Comparison of ENCODE assay signal across 24 cellular contexts in genomic region chr10:22784668-22785067, GRCh38.
A peak's percentile ranks its signal among the peaks of the same experiment; 100 is the strongest.
DNase-seq lines count a peak whose midpoint lies in the region; ATAC-seq, FAIRE-seq and TF ChIP-seq lines count a peak whose summit lies in the region.
"Had no signal": no experiment of that assay in that cellular context is flagged by ENCODE, and none has a peak within 500 bp of the region (broad histone marks: within the 10 kb centered on the region; RNA-seq: fewer than 3 reads in every experiment).

No MANE protein-coding gene starts in this region.

- H4K20me1 ChIP-seq in PC-3 (ENCODE audit: low read length) (no peaks in the 10 kb centered on the region), GM12878 (ENCODE audit: control insufficient read depth, insufficient read depth) (no peaks in the 10 kb centered on the region), smooth muscle cell (ENCODE audit: low read depth) (no peaks in the 10 kb centered on the region)
- H4K20me1 ChIP-seq: BLaER1 had no signal

- intact Hi-C loops in PC-3 (cut with micrococcal nuclease) = no loop called here
- intact Hi-C loops in GM12878 (cut with micrococcal nuclease; ENCODE audit: unreplicated experiment) = no loop called here

- H3K9me3 ChIP-seq in PC-3 (ENCODE audit: low read length) (no peaks in the 10 kb centered on the region), GM12878 (replicated peaks; ENCODE audit: control insufficient read depth, insufficient read depth, low read length) (no peaks in the 10 kb centered on the region), smooth muscle cell (replicated peaks; ENCODE audit: low read depth) (no peaks in the 10 kb centered on the region)
- H3K9me3 ChIP-seq: BLaER1, HAP-1 had no signal

- no peak overlapping the region for H2AFZ ChIP-seq in PC-3 (ENCODE audit: low read length)
- H2AFZ ChIP-seq in GM12878 (ENCODE audit: control insufficient read depth, low read depth, low read length) = no peak overlapping the region
- H2AFZ ChIP-seq in smooth muscle cell (ENCODE audit: low read depth) = peak overlapping the region; percentile 34

- no peaks in the 10 kb centered on the region for H3F3A ChIP-seq in PC-3 (ENCODE audit: low read length, unreplicated experiment)
- no peaks in the 10 kb centered on the region for H3F3A ChIP-seq in smooth muscle cell (ENCODE audit: low read depth)

- TF ChIP-seq RAD21 in GM12878 (IDR thresholded peaks at IDR 0.05; ENCODE audit: insufficient read depth, low read depth, low read length) = no peak

- H3K4me1 ChIP-seq in PC-3 (ENCODE audit: insufficient read depth, low read length) (no peaks in the 10 kb centered on the region), GM12878 (ENCODE audit: control insufficient read depth, insufficient read depth, low read length) (no peaks in the 10 kb centered on the region), smooth muscle cell (ENCODE audit: low read depth) (no peaks in the 10 kb centered on the region)
- H3K4me1 ChIP-seq: BLaER1, Caco-2, HAP-1 had no signal

- TF ChIP-seq POLR2A in GM12878 (IDR thresholded peaks at IDR 0.05; ENCODE audit: low read depth, low read length) = no peak

- WGBS in GM12878 (ENCODE audit: insufficient coverage, insufficient replicate concordance, low lambda C conversion rate, missing lambda C conversion rate) = 42% methylated on average over 1 of the region's 1 CpG
- WGBS in smooth muscle cell (ENCODE audit: low lambda C conversion rate) = 94% methylated on average over 1 of the region's 1 CpG

- H3K9ac ChIP-seq in PC-3 (ENCODE audit: low read length) (no peak overlapping the region), GM12878 (ENCODE audit: control insufficient read depth, insufficient read depth, low read length) (no peak overlapping the region), smooth muscle cell (ENCODE audit: low read depth) (no peak overlapping the region)
- H3K9ac ChIP-seq: BLaER1 had no signal

- ATAC-seq in PC-3 = peak; percentile 67
- ATAC-seq in GM12878 = no peak
- no peak for ATAC-seq in HG02610 (IDR thresholded peaks at IDR 0.05; ENCODE audit: unreplicated experiment)
- no peak for ATAC-seq in HG03280 (IDR thresholded peaks at IDR 0.05; ENCODE audit: unreplicated experiment)
- ATAC-seq: CD8-positive, alpha-beta T cell had no signal

- BruUV-seq in PC-3 (replicated peaks; lab: Mats Ljungman, UMichigan) (no TSS peak), GM12878 (replicated peaks; lab: Mats Ljungman, UMichigan) (no TSS peak)

- SMC1A ChIA-PET in GM12878 (lab: Charles Lee; ENCODE audit: uncharacterized antibody, unreplicated experiment) = interaction anchor here (1.1 kb wide), 1 partner anchor 49 kb away, joined by 3 read pairs; no protein-coding TSS in a partner anchor

- H3K9me2 ChIP-seq in PC-3 (replicated peaks; ENCODE audit: low read length) = no peaks in the 10 kb centered on the region

- in situ Hi-C loops in GM12878 (cut with MboI) = no loop called here

- H3K27ac ChIP-seq in PC-3 (ENCODE audit: low read length) (no peak overlapping the region), GM12878 (ENCODE audit: control insufficient read depth, insufficient read depth) (no peak overlapping the region), smooth muscle cell (ENCODE audit: low read depth) (no peak overlapping the region)
- H3K27ac ChIP-seq: 22Rv1, BLaER1, C4-2B had no signal

- TF ChIP-seq CTCF in PC-3 (conservative IDR thresholded peaks at IDR 0.05; ENCODE audit: low read depth, low read length) (no peak), GM12878 (IDR thresholded peaks at IDR 0.05 in 2 of 3, conservative IDR thresholded peaks at IDR 0.05 in 1 of 3; ENCODE audit: control insufficient read depth in 2 of 3, extremely low read depth in 1 of 3, insufficient read depth in 1 of 3, low read depth in 3 of 3, low read length in 3 of 3) (no peak), smooth muscle cell (IDR thresholded peaks at IDR 0.05; ENCODE audit: borderline replicate concordance, insufficient read depth, poor library complexity, severe bottlenecking) (no peak)

- RAD21 ChIA-PET in GM12878 (lab: Charles Lee; ENCODE audit: unreplicated experiment) = interaction anchor here (0.6 to 1.5 kb wide), 2 partner anchors 11 to 47 kb away, joined by 3 to 4 read pairs; no protein-coding TSS in a partner anchor

- H3K36me3 ChIP-seq in PC-3 (ENCODE audit: low read depth, low read length) (no peaks in the 10 kb centered on the region), GM12878 (ENCODE audit: control insufficient read depth in 2 of 2, insufficient read depth in 2 of 2, low read length in 1 of 2) (no peaks in the 10 kb centered on the region), smooth muscle cell (ENCODE audit: low read depth) (peaks cover 2% of the 10 kb centered on the region)
- H3K36me3 ChIP-seq: BLaER1, HAP-1 had no signal

- H3K27me3 ChIP-seq in PC-3 (ENCODE audit: low read length) = no peaks in the 10 kb centered on the region
- no peaks in the 10 kb centered on the region for H3K27me3 ChIP-seq in GM12878 (replicated peaks in 1 of 2; ENCODE audit: control insufficient read depth in 2 of 2, insufficient read depth in 2 of 2, low read length in 1 of 2)
- H3K27me3 ChIP-seq in smooth muscle cell (ENCODE audit: low read depth) = no peaks in the 10 kb centered on the region
- H3K27me3 ChIP-seq: BLaER1 had no signal

- no peaks in the 10 kb centered on the region for H3K79me2 ChIP-seq in PC-3 (ENCODE audit: low read length)
- H3K79me2 ChIP-seq in GM12878 (ENCODE audit: control insufficient read depth, insufficient read depth, low read length) = no peaks in the 10 kb centered on the region
- no peaks in the 10 kb centered on the region for H3K79me2 ChIP-seq in smooth muscle cell (ENCODE audit: low read depth)

- DNase-seq in NCI-H1092 treated with DMSO at 0.1 percent for 48 hours (lab: John Stamatoyannopoulos, UW) (peak; percentile 11), NCI-H1092 (lab: John Stamatoyannopoulos, UW) (no peak), PC-3 (peak; percentile 7), GM12878 (ENCODE audit: low read depth, low spot score) (no peak), smooth muscle cell (lab: John Stamatoyannopoulos, UW; ENCODE audit: unreplicated experiment) (no peak), NOMO-1 treated with DMSO at 0.1 percent for 48 hours (lab: John Stamatoyannopoulos, UW; ENCODE audit: unreplicated experiment) (no peak)
- DNase-seq: Caco-2; CD4-positive, CD25-positive, alpha-beta regulatory T cell; CD8-positive, alpha-beta T cell; DMS 273 treated with DMSO at 0.1 percent for 48 hours; DMS79; EL; GDM1; GOT3 had no signal

- H3K4me2 ChIP-seq in PC-3 (ENCODE audit: low read length) (no peak overlapping the region), GM12878 (ENCODE audit: control insufficient read depth, insufficient read depth) (no peak overlapping the region), smooth muscle cell (no peak overlapping the region)
- H3K4me2 ChIP-seq: BLaER1 had no signal

- POLR2A ChIA-PET in PC-3 (lab: Charles Lee; ENCODE audit: unreplicated experiment) (no interaction called here), GM12878 (lab: Charles Lee) (no interaction called here)

- no peak for TF ChIP-seq EP300 in GM12878 (IDR thresholded peaks at IDR 0.05; ENCODE audit: borderline replicate concordance in 1 of 2, control insufficient read depth in 1 of 2, low read depth in 2 of 2, low read length in 2 of 2)

- CTCF ChIA-PET in PC-3 (lab: Charles Lee) (no interaction called here), GM12878 (lab: Yijun Ruan, JAX) (no interaction called here)

- no peak for FAIRE-seq in GM12878 (lab: Jason Lieb, UNC)
- FAIRE-seq: A204.1, GM12891, GM18507, H54 had no signal

- H3K4me3 ChIP-seq in PC-3 (ENCODE audit: low read length) (no peak overlapping the region), GM12878 (no peak overlapping the region), smooth muscle cell (no peak overlapping the region)
- H3K4me3 ChIP-seq: BLaER1, HAP-1 had no signal

TF ChIP-seq in GM12878, 131 proteins besides CTCF, POLR2A, EP300 and RAD21:
- TF ChIP-seq NBN (IDR thresholded peaks at IDR 0.05) (no peak), JUNB (IDR thresholded peaks at IDR 0.05) (peak; percentile 52; the same call in 1 of the 2 replicates)

Comparison
In these comparisons a context has a peak if more than half of its experiments do, and no peak if none do; other contexts are left out.
1. DNase-seq: peak in NCI-H1092 treated with DMSO at 0.1 percent for 48 hours (single experiment) and PC-3 (single experiment); none in NCI-H1092 (single experiment), GM12878 (single experiment), smooth muscle cell (single experiment) and NOMO-1 treated with DMSO at 0.1 percent for 48 hours (single experiment).